In genomic region chr15:37101634-37102314, GRCh38 we compare ENCODE assay signal across 1 cellular context.
TF ChIP-seq lines count a peak whose summit lies in the region.

No MANE protein-coding gene starts in this region.

TF ChIP-seq in HEK293, 187 proteins besides CTCF, POLR2A, EP300 and RAD21 (continued from another document):
- TF ChIP-seq TSHZ1 (tag by site-specific recombination; IDR thresholded peaks at IDR 0.05; ENCODE audit: borderline replicate concordance) (no peak), ZNF48 (tag by site-specific recombination; IDR thresholded peaks at IDR 0.05) (no peak), ZNF398 (tag by site-specific recombination; IDR thresholded peaks at IDR 0.05) (peak; percentile 62), ZNF280D (tag by site-specific recombination; IDR thresholded peaks at IDR 0.05) (no peak), SP2 (tag by site-specific recombination; IDR thresholded peaks at IDR 0.05) (peak; percentile 67), ZNF585B (tag by site-specific recombination; IDR thresholded peaks at IDR 0.05) (no peak), REPIN1 (tag by site-specific recombination; IDR thresholded peaks at IDR 0.05; ENCODE audit: low read depth) (no peak), KLF9 (tag by site-specific recombination; IDR thresholded peaks at IDR 0.05; ENCODE audit: low read depth) (no peak), ZNF639 (tag by site-specific recombination; IDR thresholded peaks at IDR 0.05) (no peak), ZNF560 (tag by site-specific recombination; IDR thresholded peaks at IDR 0.05; ENCODE audit: borderline replicate concordance) (no peak), ZNF391 (tag by site-specific recombination; IDR thresholded peaks at IDR 0.05; ENCODE audit: borderline replicate concordance, low read depth) (no peak), ZFHX2 (tag by site-specific recombination; conservative IDR thresholded peaks at IDR 0.05) (no peak), ZNF624 (tag by site-specific recombination; IDR thresholded peaks at IDR 0.05) (no peak), ZNF404 (tag by site-specific recombination; IDR thresholded peaks at IDR 0.05) (no peak), ZNF24 (tag by site-specific recombination; IDR thresholded peaks at IDR 0.05) (no peak), ZNF518A (tag by site-specific recombination; conservative IDR thresholded peaks at IDR 0.05; ENCODE audit: low read depth) (no peak), ZBTB48 (tag by site-specific recombination; IDR thresholded peaks at IDR 0.05) (peak; percentile 71; the same call in 1 of the 2 replicates), BCL6B (tag by site-specific recombination; IDR thresholded peaks at IDR 0.05) (no peak), ZNF645 (tag by site-specific recombination; IDR thresholded peaks at IDR 0.05) (no peak), SCRT2 (tag by site-specific recombination; IDR thresholded peaks at IDR 0.05) (no peak), WT1 (tag by site-specific recombination; IDR thresholded peaks at IDR 0.05) (no peak), ZNF521 (tag by site-specific recombination; IDR thresholded peaks at IDR 0.05) (no peak), ZNF155 (tag by site-specific recombination; IDR thresholded peaks at IDR 0.05) (no peak), ZNF626 (tag by site-specific recombination; IDR thresholded peaks at IDR 0.05) (no peak), ZNF544 (tag by site-specific recombination; IDR thresholded peaks at IDR 0.05) (no peak), ZBTB21 (tag by site-specific recombination; IDR thresholded peaks at IDR 0.05) (no peak), ZNF223 (tag by site-specific recombination; IDR thresholded peaks at IDR 0.05) (no peak), ZNF266 (tag by site-specific recombination; IDR thresholded peaks at IDR 0.05; ENCODE audit: low read depth) (no peak)
